ENCODE assay signal across 2 cellular contexts in the genomic region with DNA sequence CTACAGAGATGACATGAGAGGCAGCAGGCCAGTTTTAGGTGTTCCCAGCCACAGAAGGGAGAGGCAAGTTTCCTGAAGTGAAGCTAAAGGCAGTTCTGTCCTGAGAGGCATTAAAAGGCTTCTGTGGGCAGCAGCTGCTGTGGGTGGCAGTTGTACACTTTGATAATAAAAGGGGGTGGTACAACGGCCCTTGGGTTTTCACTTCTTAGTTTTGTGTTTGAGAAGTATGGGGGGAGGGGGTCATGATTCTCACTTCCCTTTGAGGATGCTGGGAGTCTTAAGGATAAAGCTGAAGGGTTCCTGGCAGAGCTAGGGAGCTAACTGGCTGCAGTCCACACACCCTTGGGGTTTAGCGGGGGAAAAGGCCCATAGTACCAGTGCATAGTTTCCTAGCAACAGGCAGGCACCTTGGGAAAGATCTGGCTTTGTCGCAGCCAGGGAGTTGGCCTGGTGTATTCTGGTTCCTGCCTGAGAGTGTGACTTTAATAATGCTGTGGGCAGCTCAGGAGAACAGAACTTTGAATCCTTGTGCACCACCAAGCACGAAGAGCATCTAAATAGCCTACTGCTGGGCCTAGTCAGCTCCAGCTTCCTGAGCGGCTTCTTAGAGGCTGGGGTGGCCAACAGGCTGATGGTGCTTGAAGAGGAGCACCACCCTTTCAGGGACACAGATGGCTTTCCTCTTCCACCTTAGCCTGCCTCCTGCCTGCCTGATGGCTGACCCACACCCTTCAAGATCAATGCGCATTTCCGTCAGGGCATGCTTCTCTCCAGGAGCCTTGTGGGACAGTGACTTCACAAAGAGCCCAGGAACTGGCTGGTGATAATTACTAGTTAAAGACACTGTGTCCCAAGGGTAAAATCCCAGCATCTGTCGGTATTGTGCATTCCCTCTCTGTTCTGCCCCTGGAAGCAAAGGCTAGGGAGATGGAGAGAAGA.
A peak's percentile ranks its signal among the peaks of the same experiment; 100 is the strongest.
TF ChIP-seq lines count a peak whose summit lies in the region.

No MANE protein-coding gene starts in this region.

TF ChIP-seq in GM23338, 12 proteins besides CTCF, POLR2A, EP300 and RAD21:
- TF ChIP-seq CREB1 (CRISPR knock-in tag; IDR thresholded peaks at IDR 0.05; ENCODE audit: low read depth) = no peak
- TF ChIP-seq, protein P1, sequence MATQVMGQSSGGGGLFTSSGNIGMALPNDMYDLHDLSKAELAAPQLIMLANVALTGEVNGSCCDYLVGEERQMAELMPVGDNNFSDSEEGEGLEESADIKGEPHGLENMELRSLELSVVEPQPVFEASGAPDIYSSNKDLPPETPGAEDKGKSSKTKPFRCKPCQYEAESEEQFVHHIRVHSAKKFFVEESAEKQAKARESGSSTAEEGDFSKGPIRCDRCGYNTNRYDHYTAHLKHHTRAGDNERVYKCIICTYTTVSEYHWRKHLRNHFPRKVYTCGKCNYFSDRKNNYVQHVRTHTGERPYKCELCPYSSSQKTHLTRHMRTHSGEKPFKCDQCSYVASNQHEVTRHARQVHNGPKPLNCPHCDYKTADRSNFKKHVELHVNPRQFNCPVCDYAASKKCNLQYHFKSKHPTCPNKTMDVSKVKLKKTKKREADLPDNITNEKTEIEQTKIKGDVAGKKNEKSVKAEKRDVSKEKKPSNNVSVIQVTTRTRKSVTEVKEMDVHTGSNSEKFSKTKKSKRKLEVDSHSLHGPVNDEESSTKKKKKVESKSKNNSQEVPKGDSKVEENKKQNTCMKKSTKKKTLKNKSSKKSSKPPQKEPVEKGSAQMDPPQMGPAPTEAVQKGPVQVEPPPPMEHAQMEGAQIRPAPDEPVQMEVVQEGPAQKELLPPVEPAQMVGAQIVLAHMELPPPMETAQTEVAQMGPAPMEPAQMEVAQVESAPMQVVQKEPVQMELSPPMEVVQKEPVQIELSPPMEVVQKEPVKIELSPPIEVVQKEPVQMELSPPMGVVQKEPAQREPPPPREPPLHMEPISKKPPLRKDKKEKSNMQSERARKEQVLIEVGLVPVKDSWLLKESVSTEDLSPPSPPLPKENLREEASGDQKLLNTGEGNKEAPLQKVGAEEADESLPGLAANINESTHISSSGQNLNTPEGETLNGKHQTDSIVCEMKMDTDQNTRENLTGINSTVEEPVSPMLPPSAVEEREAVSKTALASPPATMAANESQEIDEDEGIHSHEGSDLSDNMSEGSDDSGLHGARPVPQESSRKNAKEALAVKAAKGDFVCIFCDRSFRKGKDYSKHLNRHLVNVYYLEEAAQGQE (IDR thresholded peaks at IDR 0.05; ENCODE audit: unreplicated experiment) = no peak

TF ChIP-seq in H1, 55 proteins besides CTCF, POLR2A, EP300 and RAD21:
- TF ChIP-seq, protein P2, sequence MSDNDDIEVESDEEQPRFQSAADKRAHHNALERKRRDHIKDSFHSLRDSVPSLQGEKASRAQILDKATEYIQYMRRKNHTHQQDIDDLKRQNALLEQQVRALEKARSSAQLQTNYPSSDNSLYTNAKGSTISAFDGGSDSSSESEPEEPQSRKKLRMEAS (IDR thresholded peaks at IDR 0.05) = 0 out of 2 replicates have a peak, but pooled peaks have one; percentile 8
- TF ChIP-seq, protein P3, sequence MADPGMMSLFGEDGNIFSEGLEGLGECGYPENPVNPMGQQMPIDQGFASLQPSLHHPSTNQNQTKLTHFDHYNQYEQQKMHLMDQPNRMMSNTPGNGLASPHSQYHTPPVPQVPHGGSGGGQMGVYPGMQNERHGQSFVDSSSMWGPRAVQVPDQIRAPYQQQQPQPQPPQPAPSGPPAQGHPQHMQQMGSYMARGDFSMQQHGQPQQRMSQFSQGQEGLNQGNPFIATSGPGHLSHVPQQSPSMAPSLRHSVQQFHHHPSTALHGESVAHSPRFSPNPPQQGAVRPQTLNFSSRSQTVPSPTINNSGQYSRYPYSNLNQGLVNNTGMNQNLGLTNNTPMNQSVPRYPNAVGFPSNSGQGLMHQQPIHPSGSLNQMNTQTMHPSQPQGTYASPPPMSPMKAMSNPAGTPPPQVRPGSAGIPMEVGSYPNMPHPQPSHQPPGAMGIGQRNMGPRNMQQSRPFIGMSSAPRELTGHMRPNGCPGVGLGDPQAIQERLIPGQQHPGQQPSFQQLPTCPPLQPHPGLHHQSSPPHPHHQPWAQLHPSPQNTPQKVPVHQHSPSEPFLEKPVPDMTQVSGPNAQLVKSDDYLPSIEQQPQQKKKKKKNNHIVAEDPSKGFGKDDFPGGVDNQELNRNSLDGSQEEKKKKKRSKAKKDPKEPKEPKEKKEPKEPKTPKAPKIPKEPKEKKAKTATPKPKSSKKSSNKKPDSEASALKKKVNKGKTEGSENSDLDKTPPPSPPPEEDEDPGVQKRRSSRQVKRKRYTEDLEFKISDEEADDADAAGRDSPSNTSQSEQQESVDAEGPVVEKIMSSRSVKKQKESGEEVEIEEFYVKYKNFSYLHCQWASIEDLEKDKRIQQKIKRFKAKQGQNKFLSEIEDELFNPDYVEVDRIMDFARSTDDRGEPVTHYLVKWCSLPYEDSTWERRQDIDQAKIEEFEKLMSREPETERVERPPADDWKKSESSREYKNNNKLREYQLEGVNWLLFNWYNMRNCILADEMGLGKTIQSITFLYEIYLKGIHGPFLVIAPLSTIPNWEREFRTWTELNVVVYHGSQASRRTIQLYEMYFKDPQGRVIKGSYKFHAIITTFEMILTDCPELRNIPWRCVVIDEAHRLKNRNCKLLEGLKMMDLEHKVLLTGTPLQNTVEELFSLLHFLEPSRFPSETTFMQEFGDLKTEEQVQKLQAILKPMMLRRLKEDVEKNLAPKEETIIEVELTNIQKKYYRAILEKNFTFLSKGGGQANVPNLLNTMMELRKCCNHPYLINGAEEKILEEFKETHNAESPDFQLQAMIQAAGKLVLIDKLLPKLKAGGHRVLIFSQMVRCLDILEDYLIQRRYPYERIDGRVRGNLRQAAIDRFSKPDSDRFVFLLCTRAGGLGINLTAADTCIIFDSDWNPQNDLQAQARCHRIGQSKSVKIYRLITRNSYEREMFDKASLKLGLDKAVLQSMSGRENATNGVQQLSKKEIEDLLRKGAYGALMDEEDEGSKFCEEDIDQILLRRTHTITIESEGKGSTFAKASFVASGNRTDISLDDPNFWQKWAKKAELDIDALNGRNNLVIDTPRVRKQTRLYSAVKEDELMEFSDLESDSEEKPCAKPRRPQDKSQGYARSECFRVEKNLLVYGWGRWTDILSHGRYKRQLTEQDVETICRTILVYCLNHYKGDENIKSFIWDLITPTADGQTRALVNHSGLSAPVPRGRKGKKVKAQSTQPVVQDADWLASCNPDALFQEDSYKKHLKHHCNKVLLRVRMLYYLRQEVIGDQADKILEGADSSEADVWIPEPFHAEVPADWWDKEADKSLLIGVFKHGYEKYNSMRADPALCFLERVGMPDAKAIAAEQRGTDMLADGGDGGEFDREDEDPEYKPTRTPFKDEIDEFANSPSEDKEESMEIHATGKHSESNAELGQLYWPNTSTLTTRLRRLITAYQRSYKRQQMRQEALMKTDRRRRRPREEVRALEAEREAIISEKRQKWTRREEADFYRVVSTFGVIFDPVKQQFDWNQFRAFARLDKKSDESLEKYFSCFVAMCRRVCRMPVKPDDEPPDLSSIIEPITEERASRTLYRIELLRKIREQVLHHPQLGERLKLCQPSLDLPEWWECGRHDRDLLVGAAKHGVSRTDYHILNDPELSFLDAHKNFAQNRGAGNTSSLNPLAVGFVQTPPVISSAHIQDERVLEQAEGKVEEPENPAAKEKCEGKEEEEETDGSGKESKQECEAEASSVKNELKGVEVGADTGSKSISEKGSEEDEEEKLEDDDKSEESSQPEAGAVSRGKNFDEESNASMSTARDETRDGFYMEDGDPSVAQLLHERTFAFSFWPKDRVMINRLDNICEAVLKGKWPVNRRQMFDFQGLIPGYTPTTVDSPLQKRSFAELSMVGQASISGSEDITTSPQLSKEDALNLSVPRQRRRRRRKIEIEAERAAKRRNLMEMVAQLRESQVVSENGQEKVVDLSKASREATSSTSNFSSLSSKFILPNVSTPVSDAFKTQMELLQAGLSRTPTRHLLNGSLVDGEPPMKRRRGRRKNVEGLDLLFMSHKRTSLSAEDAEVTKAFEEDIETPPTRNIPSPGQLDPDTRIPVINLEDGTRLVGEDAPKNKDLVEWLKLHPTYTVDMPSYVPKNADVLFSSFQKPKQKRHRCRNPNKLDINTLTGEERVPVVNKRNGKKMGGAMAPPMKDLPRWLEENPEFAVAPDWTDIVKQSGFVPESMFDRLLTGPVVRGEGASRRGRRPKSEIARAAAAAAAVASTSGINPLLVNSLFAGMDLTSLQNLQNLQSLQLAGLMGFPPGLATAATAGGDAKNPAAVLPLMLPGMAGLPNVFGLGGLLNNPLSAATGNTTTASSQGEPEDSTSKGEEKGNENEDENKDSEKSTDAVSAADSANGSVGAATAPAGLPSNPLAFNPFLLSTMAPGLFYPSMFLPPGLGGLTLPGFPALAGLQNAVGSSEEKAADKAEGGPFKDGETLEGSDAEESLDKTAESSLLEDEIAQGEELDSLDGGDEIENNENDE (IDR thresholded peaks at IDR 0.05; ENCODE audit: insufficient replicate concordance, low read length) = no peak
